ENCODE assay signal across 18 cellular contexts in genomic region chr4:107837298-107837697, GRCh38. TPM values are rescaled to one million over a fixed set of nuclear protein-coding genes. Genes with fewer than 3 reads are reported as not detected.
DNase-seq lines count a peak whose midpoint lies in the region; ATAC-seq and TF ChIP-seq lines count a peak whose summit lies in the region.
"Had no signal": no experiment of that assay in that cellular context is flagged by ENCODE, and none has a peak within 500 bp of the region (broad histone marks: within the 10 kb centered on the region; RNA-seq: fewer than 3 reads in every experiment).

No MANE protein-coding gene starts in this region.

- 36 to 72% (median 59%) methylated on average over 4 of the region's 4 CpGs for WGBS in spleen, 5 donors

- H3K27me3 ChIP-seq in colonic mucosa = no peaks in the 10 kb centered on the region
- H3K27me3 ChIP-seq in left lung = no peaks in the 10 kb centered on the region
- peaks cover 0 to 4% (median 0%) of the 10 kb centered on the region in 7 donors for H3K27me3 ChIP-seq in spleen (replicated peaks in 1 of 7)
- H3K27me3 ChIP-seq: pancreas had no signal

- H3K4me3 ChIP-seq in colonic mucosa = no peak overlapping the region
- H3K4me3 ChIP-seq in left lung = no peak overlapping the region
- no peak overlapping the region for H3K4me3 ChIP-seq in spleen
- H3K4me3 ChIP-seq: pancreas had no signal

- no peak for TF ChIP-seq CTCF in colonic mucosa (IDR thresholded peaks at IDR 0.05)
- TF ChIP-seq CTCF in left lung (IDR thresholded peaks at IDR 0.05) = no peak
- TF ChIP-seq CTCF in spleen (IDR thresholded peaks at IDR 0.05 in 8 of 11, conservative IDR thresholded peaks at IDR 0.05 in 3 of 11) = no peak

- H3K36me3 ChIP-seq in colonic mucosa (no peaks in the 10 kb centered on the region), left lung (no peaks in the 10 kb centered on the region), spleen (no peaks in the 10 kb centered on the region)
- H3K36me3 ChIP-seq: pancreas had no signal

- peak; percentile 77 for ATAC-seq in left lung
- no peak for ATAC-seq in HG02840 (IDR thresholded peaks at IDR 0.05; ENCODE audit: low FRiP score, unreplicated experiment)
- ATAC-seq in HG03457 (IDR thresholded peaks at IDR 0.05; ENCODE audit: unreplicated experiment) = no peak
- ATAC-seq: naive thymus-derived CD8-positive, alpha-beta T cell; Panc1 had no signal

- TF ChIP-seq POLR2A in spleen (IDR thresholded peaks at IDR 0.05) = no peak

- intact Hi-C loops in colonic mucosa (cut with DNase I) = loop anchor here (10.0 kb wide), 1 partner anchor 72 kb away; no protein-coding TSS in a partner anchor
- intact Hi-C loops in left lung (cut with DNase I) = no loop called here
- intact Hi-C loops in spleen (cut with DNase I; ENCODE audit: low total_unique reads) = no loop called here

- H3K27ac ChIP-seq in colonic mucosa = no peak overlapping the region
- H3K27ac ChIP-seq in left lung = peak overlapping the region; percentile 57 to 91
- H3K27ac ChIP-seq in spleen = peak overlapping the region in 6 of 8 donors; percentile 15 to 86 (median 74)
- H3K27ac ChIP-seq: pancreas had no signal

- H3K9me3 ChIP-seq in colonic mucosa (no peaks in the 10 kb centered on the region), left lung (no peaks in the 10 kb centered on the region), spleen (no peaks in the 10 kb centered on the region)
- H3K9me3 ChIP-seq: pancreas had no signal

- H3K9ac ChIP-seq in colonic mucosa (ENCODE audit: low read depth in 2 of 2, low read length in 2 of 2) = no peak overlapping the region

- DNase-seq in CD1c-positive myeloid dendritic cell (ENCODE audit: extremely low spot score) (peak; percentile 46), colonic mucosa (peak; percentile 47), left lung (peak; percentile 63 to 76), spleen (no peak), NCI-H2081 (lab: John Stamatoyannopoulos, UW) (no peak), NCI-H2107 (lab: John Stamatoyannopoulos, UW) (no peak)
- DNase-seq: activated CD4-positive, alpha-beta memory T cell treated with anti-CD3 and anti-CD28 coated beads for 36 hours; activated naive CD4-positive, alpha-beta T cell treated with Interleukin-2 at 50 U/mL for 16 hours; CD8-positive, alpha-beta memory T cell; DMS79; effector CD8-positive, alpha-beta T cell; immature natural killer cell; naive thymus-derived CD8-positive, alpha-beta T cell; NCI-H2171 treated with DMSO at 0.1 percent for 48 hours; pancreas had no signal

- H3K4me1 ChIP-seq in colonic mucosa = no peaks in the 10 kb centered on the region
- peaks cover 10 to 81% of the 10 kb centered on the region in 2 donors for H3K4me1 ChIP-seq in left lung
- peaks cover 0 to 20% (median 0%) of the 10 kb centered on the region in 6 donors for H3K4me1 ChIP-seq in spleen

RNA-seq across cellular contexts. Expression of gene SGMS2, which starts 12.6 kb away (rescaled TPM):
- 10 to 100 TPM; 34.9 to 49.1 TPM for total RNA-seq in colonic mucosa
- total RNA-seq in left lung = 100 to 1,000 TPM in 1 of 2 donors, 10 to 100 TPM in 1; 88.8 to 106 TPM
- 10 to 100 TPM in 3 of 7 donors, 1 to 10 TPM in 4; 2.9 to 35.5 (median 7.3) TPM for total RNA-seq in spleen
- polyA plus RNA-seq in spleen = under 1 TPM; 0.20 to 0.48 (median 0.26) TPM
- total RNA-seq: naive thymus-derived CD8-positive, alpha-beta T cell had no signal
- polyA plus RNA-seq: CD8-positive, alpha-beta memory T cell had no signal

Comparison
In these comparisons a context has a peak if more than half of its experiments do, and no peak if none do; other contexts are left out.
1. DNase-seq: peak in CD1c-positive myeloid dendritic cell (single experiment), colonic mucosa (single experiment) and left lung (2 of 2); none in spleen (single experiment), NCI-H2081 (0 of 2) and NCI-H2107 (single experiment).